In genomic region chr1:209855623-209856022, GRCh38 we compare ENCODE assay signal across 19 cellular contexts.
"Had no signal": no experiment of that assay in that cellular context is flagged by ENCODE, and none has a peak within 500 bp of the region (broad histone marks: within the 10 kb centered on the region; RNA-seq: fewer than 3 reads in every experiment).

No MANE protein-coding gene starts in this region.

- H3K4me3 Mint-ChIP-seq: activated B cell treated with CpG ODN at 0.5 μM for 24 hours; activated CD8-positive, alpha-beta T cell treated with anti-CD3 and anti-CD28 coated beads for 36 hours; activated naive CD4-positive, alpha-beta T cell treated with anti-CD3 and anti-CD28 coated beads for 36 hours; neural progenitor cell; T-helper 2 cell treated with Interferon-gamma antibody and Interleukin-4, amounts not matched to agents 5 μg/mL and 100 μg/mL, for 36 hours had no signal

- H3K27ac ChIP-seq: foreskin keratinocyte, hepatocyte, neural progenitor cell, psoas muscle, tibial nerve, uterus had no signal

- H3K9me3 Mint-ChIP-seq: activated B cell treated with CpG ODN at 0.5 μM for 24 hours; activated CD8-positive, alpha-beta T cell treated with anti-CD3 and anti-CD28 coated beads for 36 hours; activated naive CD4-positive, alpha-beta T cell treated with anti-CD3 and anti-CD28 coated beads for 36 hours; activated T-helper 2 cell treated with anti-CD3 and anti-CD28 coated beads, Interferon-gamma antibody, Interleukin-2, Interleukin-4, amounts not matched to agents 10 μg/mL and 5 μg/mL and 100 μg/mL, durations not matched to agents 14 hours and 24 hours and 36 hours; naive thymus-derived CD4-positive, alpha-beta T cell; neural progenitor cell; T-helper 2 cell treated with Interferon-gamma antibody and Interleukin-4, amounts not matched to agents 5 μg/mL and 100 μg/mL, for 36 hours had no signal

- ATAC-seq: activated CD8-positive, alpha-beta T cell treated with anti-CD3 and anti-CD28 coated beads for 36 hours; foreskin keratinocyte; naive thymus-derived CD4-positive, alpha-beta T cell; psoas muscle; right cardiac atrium had no signal

- H3K4me1 ChIP-seq: foreskin keratinocyte, neural progenitor cell, psoas muscle, uterus had no signal

- DNase-seq: activated B cell treated with CpG ODN at 0.5 μM for 24 hours; activated CD4-positive, alpha-beta T cell treated with anti-CD3 and anti-CD28 coated beads for 48 hours; activated CD8-positive, alpha-beta T cell treated with anti-CD3 and anti-CD28 coated beads for 36 hours; activated naive CD4-positive, alpha-beta T cell treated with anti-CD3 and anti-CD28 coated beads for 36 hours; activated T-cell treated with anti-CD3 and anti-CD28 coated beads, Interleukin-2, amount 50 U/mL, for 1 hour; foreskin keratinocyte; mesenchymal stem cell; naive thymus-derived CD4-positive, alpha-beta T cell; psoas muscle; right cardiac atrium; stimulated activated CD4-positive, alpha-beta T cell treated with anti-CD3 and anti-CD28 coated beads, Interleukin-2, amount 100 ng/mL, for 24 hours; stimulated activated naive CD4-positive, alpha-beta T cell treated with Interleukin-2 at 50 U/mL for 16 hours; uterus had no signal

- H3K27me3 Mint-ChIP-seq: activated B cell treated with CpG ODN at 0.5 μM for 24 hours; activated CD8-positive, alpha-beta T cell treated with anti-CD3 and anti-CD28 coated beads for 36 hours; naive thymus-derived CD4-positive, alpha-beta T cell had no signal

- H3K9me3 ChIP-seq: psoas muscle, tibial nerve, uterus had no signal

- H3K4me3 ChIP-seq: hepatocyte, neural progenitor cell, psoas muscle, tibial nerve, uterus had no signal

- H3K27ac Mint-ChIP-seq: activated B cell treated with CpG ODN at 0.5 μM for 24 hours; activated naive CD4-positive, alpha-beta T cell treated with anti-CD3 and anti-CD28 coated beads for 36 hours; activated T-helper 2 cell treated with anti-CD3 and anti-CD28 coated beads, Interferon-gamma antibody, Interleukin-2, Interleukin-4, amounts not matched to agents 10 μg/mL and 5 μg/mL and 100 μg/mL, durations not matched to agents 14 hours and 24 hours and 36 hours; neural progenitor cell had no signal

- H3K36me3 ChIP-seq: uterus had no signal

- H3K4me1 Mint-ChIP-seq: neural progenitor cell had no signal

- H3K27me3 ChIP-seq: foreskin keratinocyte, hepatocyte, neural progenitor cell, tibial nerve, uterus had no signal

- H3K4me2 ChIP-seq: hepatocyte, neural progenitor cell had no signal

- FAIRE-seq: colon had no signal
